2 cellular contexts compared by ENCODE assay signal in the genomic region with DNA sequence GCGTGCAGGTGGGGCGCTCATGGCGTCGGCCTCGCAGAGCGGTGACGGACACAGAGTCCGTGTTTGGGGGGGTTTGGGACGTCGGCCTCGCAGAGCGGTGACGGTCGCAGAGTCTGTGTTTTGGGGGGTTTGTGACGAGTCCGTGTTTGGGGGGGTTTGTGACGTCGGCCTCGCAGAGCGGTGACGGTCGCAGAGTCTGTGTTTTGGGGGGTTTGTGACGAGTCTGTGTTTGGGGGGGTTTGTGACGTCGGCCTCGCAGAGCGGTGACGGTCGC. TPM values are rescaled to one million over a fixed set of nuclear protein-coding genes. Genes with fewer than 3 reads are reported as not detected.
"Had no signal": no experiment of that assay in that cellular context is flagged by ENCODE, and none has a peak within 500 bp of the region (broad histone marks: within the 10 kb centered on the region; RNA-seq: fewer than 3 reads in every experiment).

No MANE protein-coding gene starts in this region.

RNA-seq across cellular contexts. Expression of gene BRSK2, which starts 20.1 kb away (rescaled TPM):
- total RNA-seq: OCI-LY7, RPMI7951 had no signal
